ENCODE assay signal across 24 cellular contexts in genomic region chr2:6759689-6760088, GRCh38.
DNase-seq lines count a peak whose midpoint lies in the region; ATAC-seq, FAIRE-seq and TF ChIP-seq lines count a peak whose summit lies in the region.
"Had no signal": no experiment of that assay in that cellular context is flagged by ENCODE, and none has a peak within 500 bp of the region (broad histone marks: within the 10 kb centered on the region; RNA-seq: fewer than 3 reads in every experiment).

No MANE protein-coding gene starts in this region.

- BruUV-seq in HepG2 (replicated peaks; lab: Mats Ljungman, UMichigan) (no TSS peak), Caco-2 (replicated peaks; lab: Mats Ljungman, UMichigan) (no TSS peak)

- TF ChIP-seq POLR2A in HepG2 (IDR thresholded peaks at IDR 0.05; ENCODE audit: insufficient read depth in 1 of 2, low read depth in 2 of 2, low read length in 2 of 2): no peak
- no peak for TF ChIP-seq POLR2A in right lobe of liver (IDR thresholded peaks at IDR 0.05)

- peak; percentile 48 for FAIRE-seq in HepG2 (lab: Jason Lieb, UNC)
- FAIRE-seq: A549, GM18507 had no signal

- H3K9me3 Mint-ChIP-seq in naive thymus-derived CD4-positive, alpha-beta T cell: no peaks in the 10 kb centered on the region
- H3K9me3 Mint-ChIP-seq in T-helper 2 cell treated with Interferon-gamma antibody and Interleukin-4, amounts not matched to agents 5 μg/mL and 100 μg/mL, for 36 hours: no peaks in the 10 kb centered on the region
- no peaks in the 10 kb centered on the region for H3K9me3 Mint-ChIP-seq in Caco-2 (ENCODE audit: unreplicated experiment)
- H3K9me3 Mint-ChIP-seq: CD14-positive monocyte; CD4-positive, alpha-beta T cell; CD8-positive, alpha-beta memory T cell had no signal

- H3K9me3 ChIP-seq in HepG2 (ENCODE audit: low read length): no peaks in the 10 kb centered on the region
- H3K9me3 ChIP-seq in right lobe of liver: no peaks in the 10 kb centered on the region
- no peaks in the 10 kb centered on the region for H3K9me3 ChIP-seq in naive thymus-derived CD4-positive, alpha-beta T cell (ENCODE audit: control insufficient read depth in 2 of 3, low read length in 3 of 3)
- no peaks in the 10 kb centered on the region for H3K9me3 ChIP-seq in upper lobe of right lung
- no peaks in the 10 kb centered on the region for H3K9me3 ChIP-seq in Caco-2
- H3K9me3 ChIP-seq: BE2C; BLaER1 treated with 17β-estradiol and CSF1 and Interleukin-3, amounts not matched to agents 10 nM and 100 nM had no signal

- H3K27me3 Mint-ChIP-seq in naive thymus-derived CD4-positive, alpha-beta T cell: peaks cover 0 to 14% (median 7%) of the 10 kb centered on the region in 5 donors
- no peaks in the 10 kb centered on the region for H3K27me3 Mint-ChIP-seq in T-helper 2 cell treated with Interferon-gamma antibody and Interleukin-4, amounts not matched to agents 5 μg/mL and 100 μg/mL, for 36 hours (ENCODE audit: low read depth)
- no peaks in the 10 kb centered on the region for H3K27me3 Mint-ChIP-seq in Caco-2 (ENCODE audit: insufficient read depth, unreplicated experiment)

- no peaks in the 10 kb centered on the region for H4K20me1 ChIP-seq in HepG2 (ENCODE audit: insufficient read depth, low read length)
- H4K20me1 ChIP-seq: BLaER1 treated with 17β-estradiol and CSF1 and Interleukin-3, amounts not matched to agents 10 nM and 100 nM had no signal

- H3K36me3 Mint-ChIP-seq in naive thymus-derived CD4-positive, alpha-beta T cell: no peaks in the 10 kb centered on the region
- H3K36me3 Mint-ChIP-seq in T-helper 2 cell treated with Interferon-gamma antibody and Interleukin-4, amounts not matched to agents 5 μg/mL and 100 μg/mL, for 36 hours (ENCODE audit: low read depth): no peaks in the 10 kb centered on the region
- no peaks in the 10 kb centered on the region for H3K36me3 Mint-ChIP-seq in Caco-2 (ENCODE audit: insufficient read depth, unreplicated experiment)
- H3K36me3 Mint-ChIP-seq: CD14-positive monocyte; CD8-positive, alpha-beta memory T cell had no signal

- TF ChIP-seq EP300 in HepG2 (IDR thresholded peaks at IDR 0.05; ENCODE audit: low read depth in 2 of 2, low read length in 2 of 2): no peak
- TF ChIP-seq EP300 in HepG2 (CRISPR knock-in tag; IDR thresholded peaks at IDR 0.05; ENCODE audit: borderline replicate concordance): no peak

- no peak overlapping the region for H3K4me2 ChIP-seq in HepG2 (ENCODE audit: low read depth, low read length)
- H3K4me2 ChIP-seq: A549; BLaER1 treated with 17β-estradiol and CSF1 and Interleukin-3, amounts not matched to agents 10 nM and 100 nM had no signal

- POLR2A ChIA-PET in HepG2 (lab: Yijun Ruan, JAX) (no interaction called here), Caco-2 (lab: Charles Lee) (no interaction called here)
- POLR2A ChIA-PET in naive thymus-derived CD4-positive, alpha-beta T cell (lab: Charles Lee): no interaction called here

- H3K4me1 Mint-ChIP-seq in naive thymus-derived CD4-positive, alpha-beta T cell: no peaks in the 10 kb centered on the region
- no peaks in the 10 kb centered on the region for H3K4me1 Mint-ChIP-seq in T-helper 2 cell treated with Interferon-gamma antibody and Interleukin-4, amounts not matched to agents 5 μg/mL and 100 μg/mL, for 36 hours (ENCODE audit: low read depth)
- H3K4me1 Mint-ChIP-seq in Caco-2 (ENCODE audit: low read depth, unreplicated experiment): no peaks in the 10 kb centered on the region
- H3K4me1 Mint-ChIP-seq: CD14-positive monocyte; CD8-positive, alpha-beta memory T cell had no signal

- in situ Hi-C loops in HepG2 (cut with HindIII; ENCODE audit: extremely low pct_ligation_motif_present, low pct_unique_long_range_greater_than_20kb): no loop called here

- H3K27ac ChIP-seq in HepG2 (ENCODE audit: extremely low read length, insufficient read depth, low read length): no peak overlapping the region
- no peak overlapping the region for H3K27ac ChIP-seq in right lobe of liver
- no peak overlapping the region for H3K27ac ChIP-seq in naive thymus-derived CD4-positive, alpha-beta T cell (ENCODE audit: low read depth, low read length)
- H3K27ac ChIP-seq in upper lobe of right lung: no peak overlapping the region
- H3K27ac ChIP-seq: 22Rv1; A549; BLaER1 treated with 17β-estradiol and CSF1 and Interleukin-3, amounts not matched to agents 10 nM and 100 nM had no signal

- no peak overlapping the region for H3K9ac ChIP-seq in HepG2 (ENCODE audit: insufficient read depth, low read depth, low read length)
- H3K9ac ChIP-seq: BLaER1 treated with 17β-estradiol and CSF1 and Interleukin-3, amounts not matched to agents 10 nM and 100 nM had no signal

- CTCF ChIA-PET in HepG2 (lab: Yijun Ruan, JAX; ENCODE audit: low intra/inter-chr PET ratio, low total read pairs) (no interaction called here), Caco-2 (lab: Charles Lee) (no interaction called here)
- CTCF ChIA-PET in naive thymus-derived CD4-positive, alpha-beta T cell (lab: Charles Lee): no interaction called here

- intact Hi-C loops in HepG2 (cut with micrococcal nuclease; ENCODE audit: unreplicated experiment) (no loop called here), right lobe of liver (cut with DNase I) (no loop called here), upper lobe of right lung (cut with DNase I) (no loop called here), Caco-2 (cut with micrococcal nuclease; ENCODE audit: unreplicated experiment) (no loop called here)
- intact Hi-C loops in naive thymus-derived CD4-positive, alpha-beta T cell (cut with micrococcal nuclease): no loop called here

- no peak overlapping the region for H2AFZ ChIP-seq in HepG2 (ENCODE audit: low read length)

- H3K27ac Mint-ChIP-seq in naive thymus-derived CD4-positive, alpha-beta T cell: no peak overlapping the region
- no peak overlapping the region for H3K27ac Mint-ChIP-seq in T-helper 2 cell treated with Interferon-gamma antibody and Interleukin-4, amounts not matched to agents 5 μg/mL and 100 μg/mL, for 36 hours
- no peak overlapping the region for H3K27ac Mint-ChIP-seq in Caco-2 (ENCODE audit: unreplicated experiment)
- H3K27ac Mint-ChIP-seq: CD14-positive monocyte; CD4-positive, alpha-beta T cell; CD8-positive, alpha-beta memory T cell had no signal

- H3K79me2 ChIP-seq in HepG2 (ENCODE audit: insufficient read depth, low read length): no peaks in the 10 kb centered on the region

- no peaks in the 10 kb centered on the region for H3K4me1 ChIP-seq in HepG2 (ENCODE audit: insufficient read depth, low read length)
- H3K4me1 ChIP-seq in right lobe of liver: peaks cover 0 to 3% (median 0%) of the 10 kb centered on the region in 4 donors
- H3K4me1 ChIP-seq in naive thymus-derived CD4-positive, alpha-beta T cell (ENCODE audit: control insufficient read depth in 2 of 2, insufficient read depth in 2 of 2, low read length in 2 of 2): no peaks in the 10 kb centered on the region
- H3K4me1 ChIP-seq in upper lobe of right lung: no peaks in the 10 kb centered on the region
- no peaks in the 10 kb centered on the region for H3K4me1 ChIP-seq in Caco-2
- H3K4me1 ChIP-seq: A549, BE2C had no signal

- H3K4me3 Mint-ChIP-seq in naive thymus-derived CD4-positive, alpha-beta T cell: no peak overlapping the region
- no peak overlapping the region for H3K4me3 Mint-ChIP-seq in T-helper 2 cell treated with Interferon-gamma antibody and Interleukin-4, amounts not matched to agents 5 μg/mL and 100 μg/mL, for 36 hours
- no peak overlapping the region for H3K4me3 Mint-ChIP-seq in Caco-2 (ENCODE audit: unreplicated experiment)
- H3K4me3 Mint-ChIP-seq: CD14-positive monocyte; CD4-positive, alpha-beta T cell; CD8-positive, alpha-beta memory T cell had no signal

- ATAC-seq in HepG2 (no peak), right lobe of liver (no peak), upper lobe of right lung (peak; percentile 20)
- ATAC-seq in naive thymus-derived CD4-positive, alpha-beta T cell: peak; percentile 26
- ATAC-seq: A549 had no signal

- TF ChIP-seq RAD21 in HepG2 (CRISPR knock-in tag; IDR thresholded peaks at IDR 0.05): no peak

- H3K36me3 ChIP-seq in HepG2 (replicated peaks in 1 of 2; ENCODE audit: control insufficient read depth in 1 of 2, insufficient read depth in 2 of 2, low read length in 2 of 2): no peaks in the 10 kb centered on the region
- no peaks in the 10 kb centered on the region for H3K36me3 ChIP-seq in right lobe of liver
- H3K36me3 ChIP-seq in naive thymus-derived CD4-positive, alpha-beta T cell (ENCODE audit: control insufficient read depth in 2 of 3, insufficient read depth in 3 of 3, low read length in 3 of 3): no peaks in the 10 kb centered on the region
- no peaks in the 10 kb centered on the region for H3K36me3 ChIP-seq in upper lobe of right lung
- H3K36me3 ChIP-seq in Caco-2 (ENCODE audit: control insufficient read depth, insufficient read depth, low read length): no peaks in the 10 kb centered on the region
- H3K36me3 ChIP-seq: BE2C; BLaER1 treated with 17β-estradiol and CSF1 and Interleukin-3, amounts not matched to agents 10 nM and 100 nM had no signal

- DNase-seq in HepG2 (ENCODE audit: low spot score) (no peak), right lobe of liver (no peak), upper lobe of right lung (no peak), middle frontal gyrus (ENCODE audit: extremely low spot score, low spot score) (no peak), Caco-2 (no peak)
- DNase-seq in naive thymus-derived CD4-positive, alpha-beta T cell: no peak
- no peak for DNase-seq in T-helper 2 cell treated with Interferon-gamma antibody and Interleukin-4, amounts not matched to agents 5 μg/mL and 100 μg/mL, for 36 hours (ENCODE audit: low spot score)
- DNase-seq: ACHN; AML-193; BE2C; Calu3; CD4-positive, alpha-beta T cell; CD8-positive, alpha-beta memory T cell; DMS53; DMS79 treated with DMSO at 0.1 percent for 48 hours; GF-D8; GOT3; H7; HCEC 1CT had no signal

- WGBS in HepG2 (ENCODE audit: low lambda C conversion rate): 23% methylated on average over 2 of the region's 2 CpGs
- WGBS in right lobe of liver (ENCODE audit: insufficient coverage, low coverage, low lambda C conversion rate, missing lambda C conversion rate): 66% methylated on average over 2 of the region's 2 CpGs

- H3K4me3 ChIP-seq in HepG2 (replicated peaks in 1 of 3; ENCODE audit: insufficient read depth in 1 of 3, low read depth in 2 of 3, low read length in 3 of 3) (no peak overlapping the region), right lobe of liver (no peak overlapping the region), upper lobe of right lung (no peak overlapping the region), Caco-2 (ENCODE audit: low read depth, low read length) (no peak overlapping the region)
- no peak overlapping the region for H3K4me3 ChIP-seq in naive thymus-derived CD4-positive, alpha-beta T cell (ENCODE audit: low read length)
- H3K4me3 ChIP-seq: A549; BLaER1 treated with 17β-estradiol and CSF1 and Interleukin-3, amounts not matched to agents 10 nM and 100 nM had no signal

- TF ChIP-seq CTCF in HepG2 (CRISPR knock-in tag; IDR thresholded peaks at IDR 0.05) (no peak), right lobe of liver (IDR thresholded peaks at IDR 0.05) (no peak), upper lobe of right lung (IDR thresholded peaks at IDR 0.05) (no peak), Caco-2 (IDR thresholded peaks at IDR 0.05; ENCODE audit: insufficient read depth in 1 of 2, low read depth in 1 of 2, low read length in 1 of 2, severe bottlenecking in 1 of 2, unreplicated experiment in 1 of 2) (no peak)

- H3K27me3 ChIP-seq in HepG2 (ENCODE audit: control insufficient read depth in 1 of 2, insufficient read depth in 2 of 2, low read length in 2 of 2) (peaks cover 0 to 34% of the 10 kb centered on the region in 2 experiments; a peak in 2 of 5 replicates), right lobe of liver (no peaks in the 10 kb centered on the region), upper lobe of right lung (no peaks in the 10 kb centered on the region), Caco-2 (replicated peaks; ENCODE audit: control insufficient read depth, insufficient read depth, low read length) (no peaks in the 10 kb centered on the region)
- H3K27me3 ChIP-seq in naive thymus-derived CD4-positive, alpha-beta T cell (ENCODE audit: control insufficient read depth in 2 of 2, insufficient read depth in 2 of 2, low read length in 2 of 2): no peaks in the 10 kb centered on the region
- H3K27me3 ChIP-seq: BE2C; BLaER1 treated with 17β-estradiol and CSF1 and Interleukin-3, amounts not matched to agents 10 nM and 100 nM had no signal

Comparison
In these comparisons a context has a peak if more than half of its experiments do, and no peak if none do; other contexts are left out.
1. ATAC-seq: peak in naive thymus-derived CD4-positive, alpha-beta T cell (single experiment) and upper lobe of right lung (single experiment); none in HepG2 (single experiment) and right lobe of liver (0 of 4).